Comparison of ENCODE assay signal across 9 cellular contexts in genomic region chr5:16935271-16936149, GRCh38. TPM values are rescaled to one million over a fixed set of nuclear protein-coding genes. Genes with fewer than 3 reads are reported as not detected.
A peak's percentile ranks its signal among the peaks of the same experiment; 100 is the strongest.
DNase-seq lines count a peak whose midpoint lies in the region; ATAC-seq and TF ChIP-seq lines count a peak whose summit lies in the region.
"Had no signal": no experiment of that assay in that cellular context is flagged by ENCODE, and none has a peak within 500 bp of the region (broad histone marks: within the 10 kb centered on the region; RNA-seq: fewer than 3 reads in every experiment).

No MANE protein-coding gene starts in this region.

- peak; percentile 27 for ATAC-seq in Right ventricle myocardium inferior

- H3K9me3 ChIP-seq in HEK293 (ENCODE audit: control insufficient read depth, insufficient read depth, low read depth, low read length) = no peaks in the 10 kb centered on the region

- H3K4me1 ChIP-seq in HEK293 (ENCODE audit: control insufficient read depth, insufficient read depth, low read length) = peaks cover 33% of the 10 kb centered on the region
- H3K4me1 ChIP-seq: BLaER1 had no signal

- H3K27ac ChIP-seq in HEK293 (ENCODE audit: extremely low read depth, low read depth, low read length) = peak overlapping the region; percentile 91
- H3K27ac ChIP-seq: BLaER1 had no signal

- H3K9me3 Mint-ChIP-seq in osteocyte (ENCODE audit: unreplicated experiment) = no peaks in the 10 kb centered on the region

- H3K36me3 Mint-ChIP-seq in osteocyte (ENCODE audit: unreplicated experiment) = peaks cover 3% of the 10 kb centered on the region

- peaks cover 41% of the 10 kb centered on the region for H3K4me1 Mint-ChIP-seq in osteocyte (ENCODE audit: unreplicated experiment)

- peak overlapping the region; percentile 85 for H3K27ac Mint-ChIP-seq in osteocyte (ENCODE audit: unreplicated experiment)

- intact Hi-C loops in Right ventricle myocardium inferior (cut with DNase I) = loop anchor here (2.0 to 10.0 kb wide), 3 partner anchors 109 to 199 kb away; no protein-coding TSS in a partner anchor

- POLR2A ChIA-PET in HEK293 (lab: Yijun Ruan, JAX) = interaction anchor here (0.7 to 1.7 kb wide), 13 partner anchors 11 to 255 kb away, joined by 3 to 5 read pairs (median 3); no protein-coding TSS in a partner anchor

- peak overlapping the region; percentile 97 for H3K4me3 Mint-ChIP-seq in osteocyte (ENCODE audit: unreplicated experiment)

- peak overlapping the region; percentile 95 for H3K4me3 ChIP-seq in HEK293 (ENCODE audit: low read depth, low read length)
- H3K4me3 ChIP-seq: BLaER1 had no signal

- DNase-seq in NCI-H187 (lab: John Stamatoyannopoulos, UW) (peak; percentile 61 to 67), NCI-H187 treated with DMSO at 0.1 percent for 48 hours (lab: John Stamatoyannopoulos, UW) (no peak), NCI-H128 (lab: John Stamatoyannopoulos, UW; ENCODE audit: unreplicated experiment) (peak; percentile 47), activated T-cell treated with anti-CD3 and anti-CD28 coated beads for 4 hours (peak; percentile 8), Right ventricle myocardium inferior (ENCODE audit: missing footprints) (peak; percentile 76), osteocyte (ENCODE audit: extremely low spot score, unreplicated experiment) (no peak), mucosa of gallbladder (ENCODE audit: low spot score) (no peak)

- CTCF ChIA-PET in HEK293 (lab: Yijun Ruan, JAX) = interaction anchor here (0.8 to 2.3 kb wide), 4 partner anchors 23 to 254 kb away, joined by 3 to 22 read pairs (median 8); no protein-coding TSS in a partner anchor

- TF ChIP-seq CTCF in HEK293 (tag by site-specific recombination; IDR thresholded peaks at IDR 0.05) = no peak; the same call in 1 of the 2 replicates
- no peak for TF ChIP-seq CTCF in osteocyte (IDR thresholded peaks at IDR 0.05)

- peaks cover 37% of the 10 kb centered on the region for H3K27me3 Mint-ChIP-seq in osteocyte (ENCODE audit: unreplicated experiment)

- no peaks in the 10 kb centered on the region for H3K36me3 ChIP-seq in HEK293 (ENCODE audit: control insufficient read depth in 2 of 2, insufficient read depth in 1 of 2, low read length in 2 of 2)
- H3K36me3 ChIP-seq: BLaER1 had no signal

TF ChIP-seq in HEK293, 187 proteins besides CTCF, POLR2A, EP300 and RAD21 (continues in another document):
- peak; percentile 37; the same call in 1 of the 2 replicates for TF ChIP-seq ZBTB20 (tag by site-specific recombination; IDR thresholded peaks at IDR 0.05)
- TF ChIP-seq ZBTB49 (tag by site-specific recombination; IDR thresholded peaks at IDR 0.05; ENCODE audit: low read depth) = no peak
- TF ChIP-seq SP7 (tag by site-specific recombination; IDR thresholded peaks at IDR 0.05) = peak; percentile 47
- TF ChIP-seq ZNF596 (tag by site-specific recombination; IDR thresholded peaks at IDR 0.05) = 0 out of 2 replicates have a peak, but pooled peaks have one; percentile 12
- no peak for TF ChIP-seq OSR2 (tag by site-specific recombination; IDR thresholded peaks at IDR 0.05)
- peak; percentile 74 for TF ChIP-seq ZNF501 (tag by site-specific recombination; IDR thresholded peaks at IDR 0.05)
- peak; percentile 43 for TF ChIP-seq ZSCAN30 (tag by site-specific recombination; IDR thresholded peaks at IDR 0.05)
- TF ChIP-seq ZSCAN16 (tag by site-specific recombination; IDR thresholded peaks at IDR 0.05) = peak; percentile 2; the same call in 1 of the 2 replicates
- 0 out of 2 replicates have a peak, but pooled peaks have one; percentile 7 for TF ChIP-seq ZNF785 (tag by site-specific recombination; IDR thresholded peaks at IDR 0.05)
- TF ChIP-seq ZNF335 (tag by site-specific recombination; conservative IDR thresholded peaks at IDR 0.05) = peak; percentile 74
- TF ChIP-seq ZNF704 (tag by site-specific recombination; IDR thresholded peaks at IDR 0.05) = no peak
- TF ChIP-seq ZNF341 (tag by site-specific recombination; IDR thresholded peaks at IDR 0.05; ENCODE audit: low read depth) = peak; percentile 83
- TF ChIP-seq ZBTB48 (tag by site-specific recombination; IDR thresholded peaks at IDR 0.05) = peak; percentile 94
- TF ChIP-seq ZBTB26 (tag by site-specific recombination; optimal IDR thresholded peaks at IDR 0.05) = peak; percentile 99
- TF ChIP-seq ZSCAN5A (tag by site-specific recombination; IDR thresholded peaks at IDR 0.05) = no peak; the same call in 1 of the 2 replicates
- peak; percentile 50; the same call in 1 of the 2 replicates for TF ChIP-seq ZXDB (tag by site-specific recombination; IDR thresholded peaks at IDR 0.05)
- TF ChIP-seq ZNF391 (tag by site-specific recombination; IDR thresholded peaks at IDR 0.05; ENCODE audit: borderline replicate concordance, low read depth) = peak; percentile 44; the same call in 1 of the 2 replicates
- peak; percentile 10; the same call in 1 of the 2 replicates for TF ChIP-seq ZNF623 (tag by site-specific recombination; IDR thresholded peaks at IDR 0.05)
- peak; percentile 67 for TF ChIP-seq ZFP37 (tag by site-specific recombination; IDR thresholded peaks at IDR 0.05)
- TF ChIP-seq ZBTB11 (tag by site-specific recombination; conservative IDR thresholded peaks at IDR 0.05; ENCODE audit: low read depth) = peak; percentile 51

RNA-seq across cellular contexts. Expression of gene MYO10, which starts 0.6 kb away (rescaled TPM):
- total RNA-seq in Right ventricle myocardium inferior (4.8 TPM), osteocyte (87.8 and 89.5 TPM in 2 replicates), mucosa of gallbladder (16.2 TPM)

Comparison
In these comparisons a context has a peak if more than half of its experiments do, and no peak if none do; other contexts are left out.
1. DNase-seq: peak in NCI-H187 (2 of 2), NCI-H128 (single experiment), activated T-cell treated with anti-CD3 and anti-CD28 coated beads for 4 hours (single experiment) and Right ventricle myocardium inferior (single experiment); none in NCI-H187 treated with DMSO at 0.1 percent for 48 hours (single experiment), osteocyte (single experiment) and mucosa of gallbladder (single experiment).